ENCODE assay signal across 29 cellular contexts in the genomic region with DNA sequence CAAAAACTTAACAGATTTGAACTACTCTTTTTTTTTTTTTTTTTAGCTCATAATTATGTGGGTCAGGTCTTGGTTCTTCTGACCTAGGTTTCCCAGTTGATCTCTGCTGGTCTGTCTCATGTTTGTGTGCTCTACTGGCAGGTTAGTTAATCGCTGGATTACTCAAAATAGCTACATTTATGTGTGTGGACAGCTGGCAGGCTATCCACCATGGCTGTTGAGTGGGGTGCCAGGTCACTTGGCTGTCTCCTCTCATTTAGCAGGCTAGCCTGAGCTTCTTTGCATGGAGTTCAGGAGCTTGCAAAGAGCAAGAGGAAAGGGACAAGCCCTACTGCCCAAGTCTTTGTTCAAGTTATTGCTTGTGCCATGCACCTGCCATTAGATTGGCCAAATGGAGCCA. TPM values are rescaled to one million over a fixed set of nuclear protein-coding genes. Genes with fewer than 3 reads are reported as not detected.
"Had no signal": no experiment of that assay in that cellular context is flagged by ENCODE, and none has a peak within 500 bp of the region (broad histone marks: within the 10 kb centered on the region; RNA-seq: fewer than 3 reads in every experiment).

No MANE protein-coding gene starts in this region.

- DNase-seq: islet precursor cell; left ventricle myocardium inferior; mesendoderm; naive B cell; natural killer cell; nephron progenitor cell; occipital lobe; right lobe of liver; small intestine; spleen; stimulated activated CD4-positive, alpha-beta T cell treated with anti-CD3 and anti-CD28 coated beads, Interleukin-4, amount 100 ng/mL, for 24 hours; stimulated activated naive CD4-positive, alpha-beta T cell treated with Interleukin-2 at 50 U/mL for 16 hours; stomach; testis; thyroid gland; transverse colon; upper lobe of left lung had no signal

- H3K4me2 ChIP-seq: hepatocyte, neural progenitor cell had no signal

- H3K4me3 ChIP-seq: hepatocyte, left ventricle myocardium inferior, lung, neural progenitor cell, right atrium auricular region, right lobe of liver, spleen, stomach, testis, thyroid gland, transverse colon, upper lobe of left lung, vagina had no signal

- H3K27me3 ChIP-seq: neural progenitor cell, right atrium auricular region, right lobe of liver, stomach, testis, thyroid gland, transverse colon, upper lobe of left lung, vagina had no signal

- H3K9ac ChIP-seq: neural progenitor cell, parathyroid adenoma had no signal

- H3K27ac Mint-ChIP-seq: mesothelial cell of epicardium; naive B cell; natural killer cell; nephron progenitor cell; neural progenitor cell; stimulated activated effector memory CD8-positive, alpha-beta T cell treated with anti-CD3 and anti-CD28 coated beads, Interleukin-12 subunit alpha, Interleukin-12 subunit beta, amount 100 ng/mL, for 72 hours had no signal

- H3K9me3 Mint-ChIP-seq: mesothelial cell of epicardium, neural progenitor cell had no signal

- H3K79me2 ChIP-seq: hepatocyte, parathyroid adenoma had no signal

- H3K4me3 Mint-ChIP-seq: mesothelial cell of epicardium; naive B cell; natural killer cell; nephron progenitor cell; neural progenitor cell; stimulated activated effector memory CD8-positive, alpha-beta T cell treated with anti-CD3 and anti-CD28 coated beads, Interleukin-12 subunit alpha, Interleukin-12 subunit beta, amount 100 ng/mL, for 72 hours had no signal

- H3K27ac ChIP-seq: hepatocyte, left ventricle myocardium inferior, neural progenitor cell, neutrophil, parathyroid adenoma, right atrium auricular region, right lobe of liver, spleen, stomach, testis, thyroid gland, transverse colon, upper lobe of left lung, vagina had no signal

- H3K36me3 Mint-ChIP-seq: mesothelial cell of epicardium; natural killer cell; neural progenitor cell; stimulated activated effector memory CD8-positive, alpha-beta T cell treated with anti-CD3 and anti-CD28 coated beads, Interleukin-12 subunit alpha, Interleukin-12 subunit beta, amount 100 ng/mL, for 72 hours had no signal

- H2AFZ ChIP-seq: hepatocyte, neural progenitor cell, parathyroid adenoma had no signal

- H3K4me1 Mint-ChIP-seq: mesothelial cell of epicardium; naive B cell; natural killer cell; neural progenitor cell; stimulated activated effector memory CD8-positive, alpha-beta T cell treated with anti-CD3 and anti-CD28 coated beads, Interleukin-12 subunit alpha, Interleukin-12 subunit beta, amount 100 ng/mL, for 72 hours had no signal

- H3K36me3 ChIP-seq: left ventricle myocardium inferior, neural progenitor cell, neutrophil, right atrium auricular region, right lobe of liver, spleen, stomach, thyroid gland, transverse colon, upper lobe of left lung, vagina had no signal

- ATAC-seq: natural killer cell; right lobe of liver; stimulated activated effector memory CD8-positive, alpha-beta T cell treated with anti-CD3 and anti-CD28 coated beads, Interleukin-12 subunit alpha, Interleukin-12 subunit beta, amount 100 ng/mL, for 72 hours had no signal

- H3K4me1 ChIP-seq: left ventricle myocardium inferior, neural progenitor cell, parathyroid adenoma, right atrium auricular region, right lobe of liver, spleen, stomach, testis, thyroid gland, transverse colon, upper lobe of left lung, vagina had no signal

- H3K9me3 ChIP-seq: left ventricle myocardium inferior, neutrophil, right atrium auricular region, right lobe of liver, spleen, stomach, testis, thyroid gland, transverse colon, upper lobe of left lung, vagina had no signal

RNA-seq across cellular contexts. Expression of gene ADCY2, which starts 9.3 kb away (rescaled TPM):
- total RNA-seq: natural killer cell, osteocyte, pulmonary artery endothelial cell, renal cortical epithelial cell had no signal
